1 cellular context compared by ENCODE assay signal in genomic region chr11:69445131-69445470, GRCh38.
TF ChIP-seq lines count a peak whose summit lies in the region.

No MANE protein-coding gene starts in this region.

TF ChIP-seq in WTC11, 78 proteins besides CTCF, POLR2A, EP300 and RAD21 (continued from another document):
- no peak for TF ChIP-seq STAT6 (CRISPR knock-in tag; conservative IDR thresholded peaks at IDR 0.05; ENCODE audit: low read depth)
- no peak for TF ChIP-seq GTF2I (CRISPR knock-in tag; conservative IDR thresholded peaks at IDR 0.05)
- no peak for TF ChIP-seq TCF7 (CRISPR knock-in tag; IDR thresholded peaks at IDR 0.05; ENCODE audit: low read depth)
- TF ChIP-seq RELA (CRISPR knock-in tag; IDR thresholded peaks at IDR 0.05; ENCODE audit: borderline replicate concordance): no peak
- no peak for TF ChIP-seq ZBTB21 (CRISPR knock-in tag; IDR thresholded peaks at IDR 0.05; ENCODE audit: borderline replicate concordance)
- no peak for TF ChIP-seq NR3C1 (CRISPR knock-in tag; conservative IDR thresholded peaks at IDR 0.05; ENCODE audit: low read depth)
- no peak for TF ChIP-seq FOXP4 (CRISPR knock-in tag; IDR thresholded peaks at IDR 0.05)
- no peak for TF ChIP-seq EMX1 (CRISPR knock-in tag; IDR thresholded peaks at IDR 0.05)
- no peak for TF ChIP-seq ZNF532 (CRISPR knock-in tag; IDR thresholded peaks at IDR 0.05; ENCODE audit: borderline replicate concordance)
- TF ChIP-seq ATF3 (CRISPR knock-in tag; conservative IDR thresholded peaks at IDR 0.05): no peak
- no peak for TF ChIP-seq ZNF396 (CRISPR knock-in tag; IDR thresholded peaks at IDR 0.05; ENCODE audit: borderline replicate concordance)
- TF ChIP-seq HMGA2 (CRISPR knock-in tag; IDR thresholded peaks at IDR 0.05): no peak
- TF ChIP-seq ZBTB43 (CRISPR knock-in tag; IDR thresholded peaks at IDR 0.05): no peak
